11 cellular contexts compared by ENCODE assay signal in genomic region chr14:35337074-35337556, GRCh38. TPM values are rescaled to one million over a fixed set of nuclear protein-coding genes. Genes with fewer than 3 reads are reported as not detected.
A peak's percentile ranks its signal among the peaks of the same experiment; 100 is the strongest.
DNase-seq lines count a peak whose midpoint lies in the region; ATAC-seq and TF ChIP-seq lines count a peak whose summit lies in the region.
"Had no signal": no experiment of that assay in that cellular context is flagged by ENCODE, and none has a peak within 500 bp of the region (broad histone marks: within the 10 kb centered on the region; RNA-seq: fewer than 3 reads in every experiment).

No MANE protein-coding gene starts in this region.

- TF ChIP-seq EP300 in esophagus muscularis mucosa (IDR thresholded peaks at IDR 0.05) = no peak

- 46% methylated on average over 9 of the region's 9 CpGs for WGBS in esophagus muscularis mucosa

- POLR2A ChIA-PET in naive thymus-derived CD4-positive, alpha-beta T cell (lab: Charles Lee) = interaction anchor here (1.2 kb wide), 1 partner anchor 67 kb away, joined by 3 read pairs; no protein-coding TSS in a partner anchor

- intact Hi-C loops in esophagus muscularis mucosa (cut with DNase I) = loop anchor here (2.0 kb wide), 1 partner anchor 66 kb away; no protein-coding TSS in a partner anchor
- intact Hi-C loops in naive thymus-derived CD4-positive, alpha-beta T cell (cut with micrococcal nuclease) = no loop called here

- CTCF ChIA-PET in naive thymus-derived CD4-positive, alpha-beta T cell (lab: Charles Lee) = no interaction called here

- H3K27me3 Mint-ChIP-seq in activated naive CD4-positive, alpha-beta T cell treated with anti-CD3 and anti-CD28 coated beads, Interleukin-2, amount 50 U/mL, for 24 hours = no peaks in the 10 kb centered on the region
- H3K27me3 Mint-ChIP-seq in neural crest cell (ENCODE audit: low read depth) (no peaks in the 10 kb centered on the region), type B pancreatic cell (no peaks in the 10 kb centered on the region)
- no peaks in the 10 kb centered on the region for H3K27me3 Mint-ChIP-seq in naive thymus-derived CD4-positive, alpha-beta T cell
- H3K27me3 Mint-ChIP-seq: naive B cell had no signal

- H3K36me3 ChIP-seq in esophagus muscularis mucosa = no peaks in the 10 kb centered on the region
- no peaks in the 10 kb centered on the region for H3K36me3 ChIP-seq in naive thymus-derived CD4-positive, alpha-beta T cell (ENCODE audit: control insufficient read depth in 2 of 3, insufficient read depth in 3 of 3, low read length in 3 of 3)

- H3K4me3 Mint-ChIP-seq in activated naive CD4-positive, alpha-beta T cell treated with anti-CD3 and anti-CD28 coated beads, Interleukin-2, amount 50 U/mL, for 24 hours = no peak overlapping the region
- H3K4me3 Mint-ChIP-seq in neural crest cell (no peak overlapping the region), type B pancreatic cell (peak overlapping the region; percentile 65)
- H3K4me3 Mint-ChIP-seq in naive thymus-derived CD4-positive, alpha-beta T cell = no peak overlapping the region
- H3K4me3 Mint-ChIP-seq: naive B cell had no signal

- H3K27ac Mint-ChIP-seq in activated naive CD4-positive, alpha-beta T cell treated with anti-CD3 and anti-CD28 coated beads, Interleukin-2, amount 50 U/mL, for 24 hours = peak overlapping the region; percentile 23
- H3K27ac Mint-ChIP-seq in neural crest cell (ENCODE audit: unreplicated experiment) (peak overlapping the region; percentile 98), type B pancreatic cell (peak overlapping the region; percentile 83)
- peak overlapping the region in 3 of 9 donors; percentile 23 to 63 (median 55) for H3K27ac Mint-ChIP-seq in naive thymus-derived CD4-positive, alpha-beta T cell

- H3K9me3 ChIP-seq in esophagus muscularis mucosa = no peaks in the 10 kb centered on the region
- no peaks in the 10 kb centered on the region for H3K9me3 ChIP-seq in naive thymus-derived CD4-positive, alpha-beta T cell (ENCODE audit: control insufficient read depth in 2 of 3, low read length in 3 of 3)

- H3K27me3 ChIP-seq in esophagus muscularis mucosa = no peaks in the 10 kb centered on the region
- no peaks in the 10 kb centered on the region for H3K27me3 ChIP-seq in naive thymus-derived CD4-positive, alpha-beta T cell (ENCODE audit: control insufficient read depth in 2 of 2, insufficient read depth in 2 of 2, low read length in 2 of 2)

- peaks cover 23% of the 10 kb centered on the region for H3K4me1 Mint-ChIP-seq in activated naive CD4-positive, alpha-beta T cell treated with anti-CD3 and anti-CD28 coated beads, Interleukin-2, amount 50 U/mL, for 24 hours
- H3K4me1 Mint-ChIP-seq in neural crest cell (peaks cover 31% of the 10 kb centered on the region), type B pancreatic cell (ENCODE audit: unreplicated experiment) (peaks cover 24% of the 10 kb centered on the region)
- peaks cover 19 to 46% (median 29%) of the 10 kb centered on the region in 7 donors for H3K4me1 Mint-ChIP-seq in naive thymus-derived CD4-positive, alpha-beta T cell

- DNase-seq in activated naive CD4-positive, alpha-beta T cell treated with Interleukin-2 at 50 U/mL for 16 hours = no peak
- no peak for DNase-seq in esophagus muscularis mucosa (ENCODE audit: extremely low spot score)
- no peak for DNase-seq in neural crest cell (ENCODE audit: low read depth, low spot score)
- DNase-seq in type B pancreatic cell (ENCODE audit: extremely low spot score, unreplicated experiment) = no peak
- DNase-seq in AG08396 (ENCODE audit: low spot score) = no peak
- DNase-seq in GDM1 (lab: John Stamatoyannopoulos, UW) = no peak
- no peak for DNase-seq in naive thymus-derived CD4-positive, alpha-beta T cell
- DNase-seq: ACHN, activated gamma-delta T cell treated with Interleukin-2 at 50 U/mL for 16 hours, naive B cell had no signal

- TF ChIP-seq CTCF in esophagus muscularis mucosa (IDR thresholded peaks at IDR 0.05) (peak in 1 of 3 experiments; percentile 19), neural crest cell (conservative IDR thresholded peaks at IDR 0.05) (no peak), type B pancreatic cell (conservative IDR thresholded peaks at IDR 0.05) (no peak)

- H3K9me3 Mint-ChIP-seq in activated naive CD4-positive, alpha-beta T cell treated with anti-CD3 and anti-CD28 coated beads, Interleukin-2, amount 50 U/mL, for 24 hours = no peaks in the 10 kb centered on the region
- H3K9me3 Mint-ChIP-seq in neural crest cell = no peaks in the 10 kb centered on the region
- H3K9me3 Mint-ChIP-seq in type B pancreatic cell = no peaks in the 10 kb centered on the region
- H3K9me3 Mint-ChIP-seq in naive thymus-derived CD4-positive, alpha-beta T cell = no peaks in the 10 kb centered on the region
- H3K9me3 Mint-ChIP-seq: naive B cell had no signal

- TF ChIP-seq POLR2A in esophagus muscularis mucosa (IDR thresholded peaks at IDR 0.05; ENCODE audit: low read depth) = no peak

- peak overlapping the region in 3 of 4 donors; percentile 3 to 21 (median 16) for H3K4me3 ChIP-seq in esophagus muscularis mucosa
- H3K4me3 ChIP-seq in naive thymus-derived CD4-positive, alpha-beta T cell (ENCODE audit: low read length) = no peak overlapping the region

- H3K27ac ChIP-seq in esophagus muscularis mucosa (replicated peaks in 1 of 4) = peak overlapping the region; percentile 92 to 96 (median 94)
- no peak overlapping the region for H3K27ac ChIP-seq in naive thymus-derived CD4-positive, alpha-beta T cell (ENCODE audit: low read depth, low read length)

- no peaks in the 10 kb centered on the region for H3K36me3 Mint-ChIP-seq in activated naive CD4-positive, alpha-beta T cell treated with anti-CD3 and anti-CD28 coated beads, Interleukin-2, amount 50 U/mL, for 24 hours
- no peaks in the 10 kb centered on the region for H3K36me3 Mint-ChIP-seq in neural crest cell (ENCODE audit: low read depth)
- no peaks in the 10 kb centered on the region for H3K36me3 Mint-ChIP-seq in type B pancreatic cell
- no peaks in the 10 kb centered on the region for H3K36me3 Mint-ChIP-seq in naive thymus-derived CD4-positive, alpha-beta T cell
- H3K36me3 Mint-ChIP-seq: naive B cell had no signal

- no peak for ATAC-seq in naive thymus-derived CD4-positive, alpha-beta T cell

- peaks cover 69 to 98% (median 96%) of the 10 kb centered on the region in 4 donors for H3K4me1 ChIP-seq in esophagus muscularis mucosa
- peaks cover 21 to 26% of the 10 kb centered on the region in 2 donors for H3K4me1 ChIP-seq in naive thymus-derived CD4-positive, alpha-beta T cell (ENCODE audit: control insufficient read depth in 2 of 2, insufficient read depth in 2 of 2, low read length in 2 of 2)

RNA-seq across cellular contexts. Expression of gene PSMA6, which starts 44.9 kb away (rescaled TPM):
- total RNA-seq in esophagus muscularis mucosa = 100 to 1,000 TPM in 2 of 4 donors, 10 to 100 TPM in 2; 70.5 to 143 (median 112) TPM
- 220 and 229 TPM in 2 replicates for total RNA-seq in neural crest cell
- 171 and 172 TPM in 2 replicates for total RNA-seq in type B pancreatic cell (ENCODE audit: low replicate concordance)
- 100 to 1,000 TPM in 1 of 5 experiments, 10 to 100 TPM in 4; 76.6 to 274 (median 90.0) TPM for total RNA-seq in naive thymus-derived CD4-positive, alpha-beta T cell
- 100 to 1,000 TPM; 251 to 291 TPM for polyA plus RNA-seq in naive thymus-derived CD4-positive, alpha-beta T cell
